ENCODE assay signal across 8 cellular contexts in the genomic region with DNA sequence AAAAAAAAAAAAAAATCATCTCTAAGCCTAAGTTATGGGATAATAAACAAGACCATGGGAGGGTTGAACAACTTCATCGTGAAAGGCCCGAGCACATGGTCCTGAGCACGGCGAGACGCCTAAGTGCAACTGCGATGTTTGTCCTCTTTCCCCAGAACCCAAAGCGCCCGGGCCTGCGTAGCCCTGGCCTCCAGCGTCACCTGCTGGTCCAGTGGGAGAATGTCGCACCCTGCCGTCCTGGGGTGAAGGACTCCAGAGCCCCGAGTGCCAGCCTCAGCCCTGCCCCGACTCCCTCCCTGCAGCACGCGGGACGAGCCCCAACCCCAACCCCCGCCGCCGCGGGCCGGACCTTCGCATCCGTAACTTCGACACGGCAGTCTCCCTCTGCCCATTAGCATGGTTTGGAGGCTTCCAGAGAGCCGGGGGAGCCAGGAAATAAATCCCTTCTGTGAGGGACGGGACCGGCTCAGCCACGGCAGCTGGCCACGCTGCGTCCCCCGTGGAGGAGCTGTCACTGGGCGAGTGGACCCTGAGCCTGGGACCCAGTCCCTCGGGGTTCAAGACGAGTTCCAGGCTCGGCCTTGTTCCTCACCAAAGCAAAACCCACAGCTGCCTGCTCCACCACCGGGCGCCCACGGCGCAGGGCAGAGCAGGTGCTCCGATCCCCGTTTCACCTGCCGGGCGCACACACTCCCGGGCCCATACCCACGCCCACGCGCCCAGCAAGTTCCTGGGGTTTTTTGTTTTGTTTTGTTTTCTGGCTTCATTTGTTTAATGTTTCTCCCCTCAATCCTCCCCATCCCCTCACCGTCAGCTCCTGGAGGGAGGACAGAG.
DNase-seq lines count a peak whose midpoint lies in the region; ATAC-seq, FAIRE-seq and TF ChIP-seq lines count a peak whose summit lies in the region.

No MANE protein-coding gene starts in this region.

- 2 to 3% (median 2%) methylated on average over 44 to 50 of the region's 50 CpGs for WGBS in spleen, 5 donors

- peaks cover 12 to 21% (median 13%) of the 10 kb centered on the region in 6 donors for H3K4me1 ChIP-seq in spleen

- no peaks in the 10 kb centered on the region for H3K9me3 ChIP-seq in spleen

- TF ChIP-seq POLR2A in spleen (IDR thresholded peaks at IDR 0.05), result no peak

- H3K27me3 ChIP-seq in bronchial epithelial cell (ENCODE audit: control insufficient read depth, insufficient read depth, low read length) (peaks cover 15% of the 10 kb centered on the region), spleen (replicated peaks in 1 of 7) (peaks cover 5 to 83% (median 36%) of the 10 kb centered on the region in 7 donors)

- peak; percentile 81 for ATAC-seq in HG02763 (IDR thresholded peaks at IDR 0.05; ENCODE audit: unreplicated experiment)

- H3K36me3 ChIP-seq in bronchial epithelial cell (ENCODE audit: control insufficient read depth, insufficient read depth, low read length) (no peaks in the 10 kb centered on the region), spleen (no peaks in the 10 kb centered on the region)

- FAIRE-seq in bronchial epithelial cell (lab: Jason Lieb, UNC), result no peak

- H3K4me3 ChIP-seq in GM12875 (ENCODE audit: low read depth, low read length) (no peak overlapping the region), bronchial epithelial cell (ENCODE audit: low read depth, low read length) (peak overlapping the region; percentile 13), spleen (peak overlapping the region; percentile 8 to 63 (median 28))

- intact Hi-C loops in spleen (cut with DNase I; ENCODE audit: low total_unique reads), result loop anchor here (2.0 kb wide), 1 partner anchor 142 kb away; no protein-coding TSS in a partner anchor

- TF ChIP-seq CTCF in GM12875 (IDR thresholded peaks at IDR 0.05; ENCODE audit: borderline replicate concordance, insufficient read depth, low read depth, low read length) (peak; percentile 98), bronchial epithelial cell (IDR thresholded peaks at IDR 0.05; ENCODE audit: insufficient read depth, low read length, severe bottlenecking) (peak; percentile 99), spleen (IDR thresholded peaks at IDR 0.05 in 8 of 11, conservative IDR thresholded peaks at IDR 0.05 in 3 of 11) (peak; percentile 43 to 81 (median 74))

- no peak overlapping the region for H3K27ac ChIP-seq in spleen

- peak; percentile 79 for DNase-seq in 8988T
- DNase-seq in NCI-H146 treated with DMSO at 0.1 percent for 48 hours (lab: John Stamatoyannopoulos, UW; ENCODE audit: unreplicated experiment), result peak; percentile 25
- DNase-seq in UCSD-AML1 (lab: John Stamatoyannopoulos, UW; ENCODE audit: unreplicated experiment), result peak; percentile 78
- DNase-seq in bronchial epithelial cell (ENCODE audit: low read depth), result peak; percentile 48
- peak; percentile 66 for DNase-seq in iris pigment epithelial cell (ENCODE audit: low read depth)
- DNase-seq in spleen, result peak; percentile 89

Comparison
In these comparisons a context has a peak if more than half of its experiments do, and no peak if none do; other contexts are left out.
1. DNase-seq: peak in every context shown above with its lines; median percentile 89 in spleen; 79 in 8988T; 78 in UCSD-AML1; 66 in iris pigment epithelial cell; 48 in bronchial epithelial cell; 25 in NCI-H146 treated with DMSO at 0.1 percent for 48 hours.